In genomic region chr4:71992571-71992970, GRCh38 we compare ENCODE assay signal across 35 cellular contexts. TPM values are rescaled to one million over a fixed set of nuclear protein-coding genes. Genes with fewer than 3 reads are reported as not detected.
DNase-seq lines count a peak whose midpoint lies in the region; ATAC-seq and TF ChIP-seq lines count a peak whose summit lies in the region.
"Had no signal": no experiment of that assay in that cellular context is flagged by ENCODE, and none has a peak within 500 bp of the region (broad histone marks: within the 10 kb centered on the region; RNA-seq: fewer than 3 reads in every experiment).

No MANE protein-coding gene starts in this region.

- TF ChIP-seq CTCF in epithelial cell of esophagus (IDR thresholded peaks at IDR 0.05; ENCODE audit: insufficient read depth, low read depth, low read length, missing control alignments) (no peak), CD14-positive monocyte (IDR thresholded peaks at IDR 0.05) (no peak)

- H3K27ac ChIP-seq in caudate nucleus (ENCODE audit: low read depth, low read length), result no peak overlapping the region
- H3K27ac ChIP-seq: adrenal gland, esophagus squamous epithelium, HL-60, KMS-11, SK-N-MC, spleen, testis had no signal

- intact Hi-C loops in CD14-positive monocyte (cut with micrococcal nuclease), result no loop called here

- no peak for ATAC-seq in GM18517 (IDR thresholded peaks at IDR 0.05; ENCODE audit: unreplicated experiment)
- ATAC-seq: activated CD4-positive, CD25-positive, alpha-beta regulatory T cell treated with anti-CD3 and anti-CD28 coated beads, Interleukin-2, amount 50 U/mL, for 24 hours; activated T-cell treated with anti-CD3 and anti-CD28 coated beads, Interleukin-2, amount 50 U/mL, for 72 hours; left lobe of liver; right cardiac atrium; stimulated activated naive CD8-positive, alpha-beta T cell treated with anti-CD3 and anti-CD28 coated beads, Interleukin-15, Interleukin-2, amounts not matched to agents 100 U/mL and 50 U/mL, for 24 hours; T-helper 17 cell had no signal

- H3K4me3 ChIP-seq in epithelial cell of esophagus (ENCODE audit: low read length), result no peak overlapping the region
- H3K4me3 ChIP-seq: adrenal gland, esophagus squamous epithelium, SK-N-MC, spleen, testis had no signal

- H3K4me1 Mint-ChIP-seq in CD14-positive monocyte, result no peaks in the 10 kb centered on the region
- H3K4me1 Mint-ChIP-seq: CD4-positive, CD25-positive, alpha-beta regulatory T cell; endodermal cell; immature natural killer cell; neural crest cell; T-helper 17 cell had no signal

- H3K4me3 Mint-ChIP-seq in CD14-positive monocyte, result no peak overlapping the region
- H3K4me3 Mint-ChIP-seq: activated naive CD4-positive, alpha-beta T cell treated with anti-CD3 and anti-CD28 coated beads for 36 hours; activated T-cell treated with anti-CD3 and anti-CD28 coated beads, Interleukin-2, amount 50 U/mL, for 72 hours; CD4-positive, CD25-positive, alpha-beta regulatory T cell; endodermal cell; immature natural killer cell; neural crest cell; T-helper 17 cell had no signal

- no peaks in the 10 kb centered on the region for H3K27me3 Mint-ChIP-seq in CD14-positive monocyte (ENCODE audit: low read depth in 3 of 3)
- H3K27me3 Mint-ChIP-seq: CD4-positive, CD25-positive, alpha-beta regulatory T cell; T-helper 17 cell had no signal

- no peaks in the 10 kb centered on the region for H3K36me3 Mint-ChIP-seq in CD14-positive monocyte
- H3K36me3 Mint-ChIP-seq: CD4-positive, CD25-positive, alpha-beta regulatory T cell; immature natural killer cell had no signal

- H3K9me3 Mint-ChIP-seq in CD14-positive monocyte, result peaks cover 3 to 15% (median 12%) of the 10 kb centered on the region in 7 donors
- H3K9me3 Mint-ChIP-seq: activated naive CD4-positive, alpha-beta T cell treated with anti-CD3 and anti-CD28 coated beads for 36 hours; neural crest cell had no signal

- no peak overlapping the region for H3K27ac Mint-ChIP-seq in CD14-positive monocyte
- H3K27ac Mint-ChIP-seq: activated naive CD4-positive, alpha-beta T cell treated with anti-CD3 and anti-CD28 coated beads for 36 hours; activated T-cell treated with anti-CD3 and anti-CD28 coated beads, Interleukin-2, amount 50 U/mL, for 72 hours; CD4-positive, CD25-positive, alpha-beta regulatory T cell; endodermal cell; immature natural killer cell; T-helper 17 cell had no signal

- DNase-seq in COLO829 (ENCODE audit: low spot score) (peak; percentile 55), amniotic epithelial cell (ENCODE audit: low read depth) (peak; percentile 92), epithelial cell of esophagus (ENCODE audit: low read depth) (peak; percentile 10), kidney tubule cell (ENCODE audit: low spot score) (peak; percentile 57), caudate nucleus (lab: John Stamatoyannopoulos, UW) (no peak), DMS153 treated with DMSO at 0.1 percent for 48 hours (lab: John Stamatoyannopoulos, UW; ENCODE audit: unreplicated experiment) (no peak), CD14-positive monocyte (ENCODE audit: low spot score) (no peak)
- DNase-seq: activated CD4-positive, alpha-beta T cell treated with anti-CD3 and anti-CD28 coated beads, Interleukin-2, amount 50 U/mL, for 4 hours; activated naive CD4-positive, alpha-beta T cell treated with anti-CD3 and anti-CD28 coated beads for 36 hours; activated T-cell treated with anti-CD3 and anti-CD28 coated beads, Interleukin-2, amount 50 U/mL, for 72 hours; adrenal gland; CD4-positive, CD25-positive, alpha-beta regulatory T cell; central memory CD4-positive, alpha-beta T cell; dermis blood vessel endothelial cell; endodermal cell; esophagus squamous epithelium; immature natural killer cell; mesendoderm; NCI-H1930; NCI-H2171 treated with DMSO at 0.1 percent for 48 hours; NCI-H510A treated with DMSO at 0.1 percent for 48 hours; posterior cingulate gyrus; right cardiac atrium; spleen; stimulated activated CD4-positive, alpha-beta T cell treated with anti-CD3 and anti-CD28 coated beads, Interleukin-2, amount 100 ng/mL, for 24 hours; stimulated activated naive CD8-positive, alpha-beta T cell treated with anti-CD3 and anti-CD28 coated beads, Interleukin-15, Interleukin-2, amounts not matched to agents 100 U/mL and 50 U/mL, for 24 hours; T-helper 17 cell; testis had no signal

RNA-seq across cellular contexts. Expression of gene NPFFR2, which starts 39.2 kb away (rescaled TPM):
- not detected for polyA plus RNA-seq in CD14-positive monocyte
- polyA plus RNA-seq: adrenal gland; CD4-positive, CD25-positive, alpha-beta regulatory T cell; immature natural killer cell; right cardiac atrium had no signal

Comparison
In these comparisons a context has a peak if more than half of its experiments do, and no peak if none do; other contexts are left out.
1. DNase-seq: peak in COLO829 (single experiment), amniotic epithelial cell (single experiment), epithelial cell of esophagus (single experiment) and kidney tubule cell (single experiment); none in caudate nucleus (0 of 61), DMS153 treated with DMSO at 0.1 percent for 48 hours (single experiment) and CD14-positive monocyte (single experiment).